Comparison of ENCODE assay signal across 8 cellular contexts in genomic region chr10:47024399-47025252, GRCh38.
DNase-seq lines count a peak whose midpoint lies in the region; ATAC-seq, FAIRE-seq and TF ChIP-seq lines count a peak whose summit lies in the region.

No MANE protein-coding gene starts in this region.

- H3K23ac ChIP-seq in H1 (ENCODE audit: insufficient read length) = no peak overlapping the region

- no peak overlapping the region for H3K4ac ChIP-seq in H1 (replicated peaks; ENCODE audit: insufficient read length, low read depth, low read length)

- no peaks in the 10 kb centered on the region for H3K36me3 Mint-ChIP-seq in mesothelial cell of epicardium

- H2AFZ ChIP-seq in H1 (ENCODE audit: low read length) = peak overlapping the region; percentile 98

- 0 out of 7 replicates have a peak, but pooled peaks cover 0 to 2% (median 0%) of the 10 kb centered on the region in 4 experiments for H3K27me3 ChIP-seq in H1 (replicated peaks in 1 of 4; ENCODE audit: control insufficient read depth in 3 of 4, extremely low read depth in 1 of 4, insufficient read depth in 3 of 4, low read length in 3 of 4)

- POLR2A ChIA-PET in H1 (lab: Charles Lee; ENCODE audit: partially characterized antibody) = no interaction called here

- peak overlapping the region; percentile 31; the same call in 1 of the 2 replicates for H2BK15ac ChIP-seq in H1 (ENCODE audit: low read length)

- H3K56ac ChIP-seq in H1 (replicated peaks; ENCODE audit: insufficient read length, low read depth, low read length) = no peak overlapping the region

- TF ChIP-seq CTCF in H1 (IDR thresholded peaks at IDR 0.05; ENCODE audit: control extremely low read depth in 1 of 3, insufficient read depth in 1 of 3, low read depth in 1 of 3, low read length in 3 of 3) (peak; percentile 91 to 98 (median 96)), mesothelial cell of epicardium (IDR thresholded peaks at IDR 0.05; ENCODE audit: unreplicated experiment) (peak; percentile 89)

- CTCF ChIA-PET in H1 (lab: Charles Lee; ENCODE audit: partially characterized antibody) = interaction anchor here (0.6 to 13.8 kb wide), 38 partner anchors 8 to 414 kb away, joined by 3 to 180 read pairs (median 5); partner anchors contain the start of gene GDF2

- H3K4me3 ChIP-seq in H1 (ENCODE audit: extremely low read depth in 1 of 4, insufficient read depth in 2 of 4, low read depth in 3 of 4, low read length in 4 of 4) = no peak overlapping the region

- H3K9me3 ChIP-seq in H1 (ENCODE audit: insufficient read depth in 2 of 2, low read depth in 1 of 2, low read length in 1 of 2) = no peaks in the 10 kb centered on the region

- no peak overlapping the region for H4K8ac ChIP-seq in H1 (ENCODE audit: extremely low read depth, insufficient read depth, low read length)

- no peaks in the 10 kb centered on the region for H3K27me3 Mint-ChIP-seq in mesothelial cell of epicardium (ENCODE audit: low read depth)

- no peak overlapping the region; the same call in 1 of the 2 replicates for H3K18ac ChIP-seq in H1 (ENCODE audit: extremely low read depth, low read length)

- H3K4me1 ChIP-seq in H1 (replicated peaks in 1 of 4; ENCODE audit: control insufficient read depth in 3 of 4, insufficient read depth in 4 of 4, low read length in 3 of 4) = no peaks in the 10 kb centered on the region

- peaks cover 6% of the 10 kb centered on the region for H3K23me2 ChIP-seq in H1 (ENCODE audit: low read depth, low read length)

- H3K79me1 ChIP-seq in H1 (ENCODE audit: low read depth, low read length) = no peaks in the 10 kb centered on the region

- no peak for TF ChIP-seq EP300 in H1 (IDR thresholded peaks at IDR 0.05; ENCODE audit: borderline replicate concordance in 1 of 2, low read depth in 2 of 2, low read length in 2 of 2)

- H2BK120ac ChIP-seq in H1 (replicated peaks; ENCODE audit: low read depth, low read length) = peak overlapping the region; percentile 30

- peak; percentile 91 to 94 for TF ChIP-seq RAD21 in H1 (IDR thresholded peaks at IDR 0.05 in 1 of 2, conservative IDR thresholded peaks at IDR 0.05 in 1 of 2; ENCODE audit: low read depth in 2 of 2, low read length in 2 of 2)

- no peak overlapping the region for H3K9ac ChIP-seq in H1 (replicated peaks in 1 of 4; ENCODE audit: extremely low read depth in 1 of 4, low read depth in 3 of 4, low read length in 3 of 4)

- H3K4me3 Mint-ChIP-seq in mesothelial cell of epicardium = no peak overlapping the region

- peaks cover 0 to 5% of the 10 kb centered on the region in 2 experiments for H4K20me1 ChIP-seq in H1 (replicated peaks in 1 of 2; ENCODE audit: control insufficient read depth in 1 of 2, insufficient read depth in 2 of 2, low read length in 2 of 2)

- no peak overlapping the region for H4K91ac ChIP-seq in H1 (replicated peaks; ENCODE audit: insufficient read length, low read length)

- no peak overlapping the region for H3K4me2 ChIP-seq in H1 (ENCODE audit: insufficient read depth in 1 of 2, low read depth in 2 of 2, low read length in 2 of 2)

- no peak overlapping the region for H3K27ac Mint-ChIP-seq in mesothelial cell of epicardium

- H3K4me1 Mint-ChIP-seq in mesothelial cell of epicardium = no peaks in the 10 kb centered on the region

- no peak overlapping the region for H3K27ac ChIP-seq in H1 (ENCODE audit: low read depth, low read length)

- DNase-seq in DMS53 treated with DMSO at 0.1 percent for 48 hours (lab: John Stamatoyannopoulos, UW; ENCODE audit: unreplicated experiment) (peak; percentile 59), H54 (ENCODE audit: insufficient read length, low spot score) (peak; percentile 45), NCI-H345 treated with DMSO at 0.1 percent for 48 hours (lab: John Stamatoyannopoulos, UW; ENCODE audit: unreplicated experiment) (peak; percentile 17), H1 (ENCODE audit: low read depth in 1 of 2, low spot score in 2 of 2) (peak; percentile 33 to 85), mesothelial cell of epicardium (ENCODE audit: low spot score in 2 of 2, unreplicated experiment in 2 of 2) (peak in 1 of 2 experiments; percentile 80)
- peak; percentile 84 for DNase-seq in activated CD8-positive, alpha-beta memory T cell treated with anti-CD3 and anti-CD28 coated beads for 24 hours
- DNase-seq in stimulated activated CD8-positive, alpha-beta memory T cell treated with anti-CD3 and anti-CD28 coated beads, Interleukin-4, amount 100 ng/mL, for 4 hours (ENCODE audit: low read depth in 2 of 2, low spot score in 1 of 2) = peak; percentile 24 to 48

- FAIRE-seq in H54 (lab: Jason Lieb, UNC) (no peak), H1 (lab: Jason Lieb, UNC) (peak; percentile 66)

- H2BK20ac ChIP-seq in H1 (ENCODE audit: low read length) = no peak overlapping the region

- no peaks in the 10 kb centered on the region for H3K36me3 ChIP-seq in H1 (ENCODE audit: control insufficient read depth in 2 of 4, insufficient read depth in 4 of 4, low read length in 3 of 4)

- no peak overlapping the region for H3K14ac ChIP-seq in H1 (ENCODE audit: insufficient read length)

- peak overlapping the region; percentile 83; the same call in 1 of the 2 replicates for H2BK12ac ChIP-seq in H1 (ENCODE audit: low read depth, low read length)

- ATAC-seq in GM21423 (IDR thresholded peaks at IDR 0.05; ENCODE audit: unreplicated experiment) = no peak

- 30% methylated on average over 9 of the region's 9 CpGs; no CpG with 5 or more reads in 1 of the 2 experiments for WGBS in H1 (ENCODE audit: extremely low coverage in 1 of 2, insufficient coverage in 1 of 2, insufficient read length in 1 of 2, insufficient replicate concordance in 2 of 2, low coverage in 1 of 2, low lambda C conversion rate in 2 of 2, missing lambda C conversion rate in 1 of 2), 2 experiments

- TF ChIP-seq POLR2A in H54 (IDR thresholded peaks at IDR 0.05; ENCODE audit: low read depth, low read length) (no peak), H1 (IDR thresholded peaks at IDR 0.05; ENCODE audit: control extremely low read depth in 1 of 2, low read depth in 2 of 2, low read length in 2 of 2) (no peak)

- no peak overlapping the region for H2BK5ac ChIP-seq in H1 (ENCODE audit: low read depth, low read length)

- no peaks in the 10 kb centered on the region for H3K9me3 Mint-ChIP-seq in mesothelial cell of epicardium

- H4K5ac ChIP-seq in H1 (ENCODE audit: insufficient read length, low read depth, low read length) = no peak overlapping the region

- no peaks in the 10 kb centered on the region for H3K79me2 ChIP-seq in H1 (ENCODE audit: control insufficient read depth in 1 of 2, insufficient read depth in 2 of 2, low read length in 2 of 2)

- H2AK5ac ChIP-seq in H1 (ENCODE audit: low read depth, low read length) = no peak overlapping the region

TF ChIP-seq in H1, 55 proteins besides CTCF, POLR2A, EP300 and RAD21:
- TF ChIP-seq EZH2 (IDR thresholded peaks at IDR 0.05; ENCODE audit: low read depth, low read length, severe bottlenecking) = no peak
- TF ChIP-seq MAFK (IDR thresholded peaks at IDR 0.05; ENCODE audit: low read depth, low read length) = peak; percentile 98
- TF ChIP-seq PHF8 (conservative IDR thresholded peaks at IDR 0.05; ENCODE audit: low read depth, low read length) = no peak
- TF ChIP-seq SRF (IDR thresholded peaks at IDR 0.05; ENCODE audit: low read depth, low read length) = no peak
- TF ChIP-seq CBX8 (IDR thresholded peaks at IDR 0.05; ENCODE audit: borderline replicate concordance, low read depth, low read length) = no peak
- TF ChIP-seq TCF12 (IDR thresholded peaks at IDR 0.05; ENCODE audit: low read depth, low read length) = 0 out of 2 replicates have a peak, but pooled peaks have one; percentile 21
- TF ChIP-seq RXRA (IDR thresholded peaks at IDR 0.05; ENCODE audit: insufficient read depth, low read depth, low read length) = no peak
- TF ChIP-seq JUND (IDR thresholded peaks at IDR 0.05; ENCODE audit: low read length) = 0 out of 2 replicates have a peak, but pooled peaks have one; percentile 46
- TF ChIP-seq SAP30 (IDR thresholded peaks at IDR 0.05; ENCODE audit: insufficient read depth, insufficient replicate concordance, low read length) = no peak
- TF ChIP-seq POLR2AphosphoS5 (IDR thresholded peaks at IDR 0.05; ENCODE audit: low read depth, low read length) = no peak
- no peak for TF ChIP-seq TAF1 (IDR thresholded peaks at IDR 0.05; ENCODE audit: low read depth, low read length)
- TF ChIP-seq SUZ12 (IDR thresholded peaks at IDR 0.05; ENCODE audit: low read length) = no peak
- no peak for TF ChIP-seq POU5F1 (IDR thresholded peaks at IDR 0.05; ENCODE audit: low read depth, low read length)
- TF ChIP-seq NRF1 (IDR thresholded peaks at IDR 0.05; ENCODE audit: low read depth, low read length) = 0 out of 2 replicates have a peak, but pooled peaks have one; percentile 19
- TF ChIP-seq BRCA1 (IDR thresholded peaks at IDR 0.05; ENCODE audit: low read depth, low read length) = no peak
- peak; percentile 99 for TF ChIP-seq BACH1 (IDR thresholded peaks at IDR 0.05; ENCODE audit: low read length)
- TF ChIP-seq JUN (IDR thresholded peaks at IDR 0.05; ENCODE audit: low read depth, low read length) = no peak
- TF ChIP-seq EGR1 (IDR thresholded peaks at IDR 0.05; ENCODE audit: borderline replicate concordance, low read depth, low read length) = no peak
- TF ChIP-seq KDM5A (IDR thresholded peaks at IDR 0.05; ENCODE audit: low read length) = no peak
- peak; percentile 54; the same call in 1 of the 2 replicates for TF ChIP-seq MAX (IDR thresholded peaks at IDR 0.05)
- no peak for TF ChIP-seq ASH2L (IDR thresholded peaks at IDR 0.05; ENCODE audit: low read length)
- no peak for TF ChIP-seq SIN3A (conservative IDR thresholded peaks at IDR 0.05 in 1 of 2, IDR thresholded peaks at IDR 0.05 in 1 of 2; ENCODE audit: low read depth in 1 of 2, low read length in 2 of 2)
- peak; percentile 62; the same call in 1 of the 2 replicates for TF ChIP-seq CREB1 (IDR thresholded peaks at IDR 0.05)
